ENCODE assay signal across 8 cellular contexts in the genomic region with DNA sequence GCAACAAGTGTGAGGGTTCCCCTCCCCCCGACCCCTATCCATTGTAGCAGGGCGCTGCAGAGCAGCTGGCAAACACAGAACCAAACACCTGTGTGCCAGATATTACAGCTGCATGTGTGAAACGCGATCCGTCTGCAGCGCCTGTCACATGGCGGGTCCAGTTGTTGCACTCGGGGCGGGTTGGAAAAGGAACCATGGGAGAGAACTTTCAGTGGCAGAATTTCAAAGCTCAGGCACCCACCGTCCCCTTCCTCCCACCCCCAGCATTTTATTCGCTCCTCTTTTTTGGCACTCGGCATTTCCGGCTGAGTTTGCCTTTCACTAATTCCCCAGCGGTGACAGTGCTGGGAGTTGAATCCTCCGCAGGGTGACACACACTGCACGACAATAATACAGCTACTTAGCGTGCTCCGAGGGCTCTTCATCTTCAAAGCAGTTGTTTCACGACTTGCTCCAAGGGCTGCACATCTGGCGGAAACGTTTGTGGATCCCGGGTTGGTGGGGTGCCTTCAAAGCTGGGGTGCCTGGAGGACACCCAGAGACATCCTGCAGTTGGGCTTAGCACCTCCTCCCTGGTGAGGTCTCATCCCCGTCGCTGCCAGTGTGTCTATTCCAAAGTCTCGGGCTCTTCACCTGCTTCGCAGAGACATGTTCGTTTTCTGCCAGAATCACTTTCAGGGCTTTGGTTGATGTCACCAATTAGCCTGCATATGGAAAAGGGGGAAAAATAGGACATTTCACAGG.
A peak's percentile ranks its signal among the peaks of the same experiment; 100 is the strongest.
DNase-seq lines count a peak whose midpoint lies in the region; ATAC-seq and TF ChIP-seq lines count a peak whose summit lies in the region.
"Had no signal": no experiment of that assay in that cellular context is flagged by ENCODE, and none has a peak within 500 bp of the region (broad histone marks: within the 10 kb centered on the region; RNA-seq: fewer than 3 reads in every experiment).

No MANE protein-coding gene starts in this region.

- no peak overlapping the region for H3K27ac ChIP-seq in HUES6 (ENCODE audit: low read depth, low read length)
- H3K27ac ChIP-seq in PC-3 (ENCODE audit: low read length) = peak overlapping the region; percentile 68
- no peak overlapping the region for H3K27ac ChIP-seq in foreskin keratinocyte

- H3K4me3 ChIP-seq in HUES6 (ENCODE audit: low read depth, low read length) (peak overlapping the region; percentile 33; the same call in 1 of the 2 replicates), PC-3 (ENCODE audit: low read length) (peak overlapping the region; percentile 68)

- H4K20me1 ChIP-seq in PC-3 (ENCODE audit: low read length) = no peaks in the 10 kb centered on the region

- H3K9ac ChIP-seq in HUES6 (ENCODE audit: low read length) (no peak overlapping the region), PC-3 (ENCODE audit: low read length) (peak overlapping the region; percentile 30)

- H3K4me1 ChIP-seq in HUES6 (ENCODE audit: control insufficient read depth, insufficient read depth, low read length) = peaks cover 14% of the 10 kb centered on the region
- H3K4me1 ChIP-seq in PC-3 (ENCODE audit: insufficient read depth, low read length) = peaks cover 26% of the 10 kb centered on the region
- H3K4me1 ChIP-seq in foreskin keratinocyte = peaks cover 4% of the 10 kb centered on the region

- H3K9me3 ChIP-seq in HUES6 (ENCODE audit: control insufficient read depth, insufficient read depth, low read depth, low read length) (no peaks in the 10 kb centered on the region), PC-3 (ENCODE audit: low read length) (no peaks in the 10 kb centered on the region)

- H3K36me3 ChIP-seq in HUES6 (ENCODE audit: control insufficient read depth, insufficient read depth, low read length) = no peaks in the 10 kb centered on the region
- no peaks in the 10 kb centered on the region for H3K36me3 ChIP-seq in PC-3 (ENCODE audit: low read depth, low read length)

- CTCF ChIA-PET in PC-3 (lab: Charles Lee) = interaction anchor here (0.5 kb wide), 1 partner anchor 888 kb away, joined by 5 read pairs; no protein-coding TSS in a partner anchor

- peaks cover 27% of the 10 kb centered on the region for H3K27me3 Mint-ChIP-seq in stimulated activated memory B cell treated with anti-CD40 and anti-IgM and Interleukin-4, amounts not matched to agents 10 μg/mL and 1 μg/mL and 100 μg/mL, for 72 hours
- H3K27me3 Mint-ChIP-seq in immature natural killer cell (ENCODE audit: low read depth in 3 of 3) = peaks cover 0 to 5% (median 0%) of the 10 kb centered on the region in 3 donors

- no peaks in the 10 kb centered on the region for H3K9me2 ChIP-seq in PC-3 (replicated peaks; ENCODE audit: low read length)

- H3K79me2 ChIP-seq in PC-3 (ENCODE audit: low read length) = no peaks in the 10 kb centered on the region

- ATAC-seq in PC-3 (peak; percentile 76), foreskin keratinocyte (peak; percentile 63)
- ATAC-seq in stimulated activated memory B cell treated with anti-CD40 and anti-IgM and Interleukin-4, amounts not matched to agents 10 μg/mL and 1 μg/mL and 100 μg/mL, for 72 hours = no peak

- no peaks in the 10 kb centered on the region for H3F3A ChIP-seq in PC-3 (ENCODE audit: low read length, unreplicated experiment)

- H3K4me1 Mint-ChIP-seq in stimulated activated memory B cell treated with anti-CD40 and anti-IgM and Interleukin-4, amounts not matched to agents 10 μg/mL and 1 μg/mL and 100 μg/mL, for 72 hours = peaks cover 14% of the 10 kb centered on the region
- no peaks in the 10 kb centered on the region for H3K4me1 Mint-ChIP-seq in immature natural killer cell

- peak overlapping the region; percentile 93 for H2AFZ ChIP-seq in PC-3 (ENCODE audit: low read length)

- POLR2A ChIA-PET in PC-3 (lab: Charles Lee; ENCODE audit: unreplicated experiment) = interaction anchor here (0.6 kb wide), 2 partner anchors 91 to 315 kb away, joined by 7 to 20 read pairs; no protein-coding TSS in a partner anchor

- intact Hi-C loops in PC-3 (cut with micrococcal nuclease) = loop anchor here (5.0 kb wide), 2 partner anchors 69 to 184 kb away; no protein-coding TSS in a partner anchor

- no peak overlapping the region for H3K27ac Mint-ChIP-seq in stimulated activated memory B cell treated with anti-CD40 and anti-IgM and Interleukin-4, amounts not matched to agents 10 μg/mL and 1 μg/mL and 100 μg/mL, for 72 hours
- H3K27ac Mint-ChIP-seq in immature natural killer cell = no peak overlapping the region
- H3K27ac Mint-ChIP-seq: IgD-negative memory B cell had no signal

- no peaks in the 10 kb centered on the region for H3K36me3 Mint-ChIP-seq in stimulated activated memory B cell treated with anti-CD40 and anti-IgM and Interleukin-4, amounts not matched to agents 10 μg/mL and 1 μg/mL and 100 μg/mL, for 72 hours
- H3K36me3 Mint-ChIP-seq in immature natural killer cell = peaks cover 0 to 5% (median 0%) of the 10 kb centered on the region in 3 donors
- H3K36me3 Mint-ChIP-seq: IgD-negative memory B cell had no signal

- no peaks in the 10 kb centered on the region for H3K9me3 Mint-ChIP-seq in stimulated activated memory B cell treated with anti-CD40 and anti-IgM and Interleukin-4, amounts not matched to agents 10 μg/mL and 1 μg/mL and 100 μg/mL, for 72 hours
- no peaks in the 10 kb centered on the region for H3K9me3 Mint-ChIP-seq in immature natural killer cell
- H3K9me3 Mint-ChIP-seq: IgD-negative memory B cell had no signal

- no TSS peak for BruUV-seq in PC-3 (replicated peaks; lab: Mats Ljungman, UMichigan)

- peak overlapping the region; percentile 32 for H3K4me3 Mint-ChIP-seq in stimulated activated memory B cell treated with anti-CD40 and anti-IgM and Interleukin-4, amounts not matched to agents 10 μg/mL and 1 μg/mL and 100 μg/mL, for 72 hours
- H3K4me3 Mint-ChIP-seq in immature natural killer cell = peak overlapping the region in 1 of 5 donors; percentile 5

- DNase-seq in PC-3 = peak; percentile 79
- no peak for DNase-seq in foreskin keratinocyte
- DNase-seq in immature natural killer cell = no peak
- DNase-seq in foreskin melanocyte = no peak
- DNase-seq in ureter (ENCODE audit: low spot score) = no peak

- TF ChIP-seq CTCF in PC-3 (conservative IDR thresholded peaks at IDR 0.05; ENCODE audit: low read depth, low read length) (no peak), foreskin keratinocyte (conservative IDR thresholded peaks at IDR 0.05) (no peak)

- H3K27me3 ChIP-seq in HUES6 (ENCODE audit: control insufficient read depth, insufficient read depth, low read length) (peaks cover 17% of the 10 kb centered on the region; the same call in 1 of the 2 replicates), PC-3 (ENCODE audit: low read length) (no peaks in the 10 kb centered on the region), foreskin keratinocyte (peaks cover 2% of the 10 kb centered on the region)

- H3K4me2 ChIP-seq in PC-3 (ENCODE audit: low read length) = peak overlapping the region; percentile 93
